ENCODE assay signal across 25 cellular contexts in genomic region chr7:22189230-22189629, GRCh38.
"Had no signal": no experiment of that assay in that cellular context is flagged by ENCODE, and none has a peak within 500 bp of the region (broad histone marks: within the 10 kb centered on the region; RNA-seq: fewer than 3 reads in every experiment).

No MANE protein-coding gene starts in this region.

- H3K27me3 ChIP-seq: cardiac muscle cell, esophagus squamous epithelium, gastrocnemius medialis, left lung, neutrophil, ovary, transverse colon, uterus had no signal

- H3K4me1 ChIP-seq: gastrocnemius medialis, transverse colon, uterus had no signal

- H3K9me3 Mint-ChIP-seq: activated naive CD4-positive, alpha-beta T cell treated with anti-CD3 and anti-CD28 coated beads, Interleukin-2, amount 10 ng/mL, durations not matched to agents 7 days and 5 days; activated T-cell treated with anti-CD3 and anti-CD28 coated beads, Interleukin-2, amount 50 U/mL, for 4 hours; effector memory CD8-positive, alpha-beta T cell; naive thymus-derived CD4-positive, alpha-beta T cell; stimulated activated naive CD8-positive, alpha-beta T cell treated with anti-CD3 and anti-CD28 coated beads, Interleukin-15, Interleukin-2, amounts not matched to agents 100 ng/mL and 50 ng/mL, for 24 hours had no signal

- H3K36me3 ChIP-seq: cardiac muscle cell, gastrocnemius medialis, neutrophil, ovary, uterus had no signal

- ATAC-seq: activated T-cell treated with anti-CD3 and anti-CD28 coated beads, Interleukin-2, amount 50 U/mL, for 4 hours; effector memory CD8-positive, alpha-beta T cell; gastrocnemius medialis; left lung; naive thymus-derived CD4-positive, alpha-beta T cell; right cardiac atrium had no signal

- H3K36me3 Mint-ChIP-seq: activated naive CD4-positive, alpha-beta T cell treated with anti-CD3 and anti-CD28 coated beads, Interleukin-2, amount 10 ng/mL, durations not matched to agents 7 days and 5 days; naive thymus-derived CD4-positive, alpha-beta T cell had no signal

- H3K27ac ChIP-seq: cardiac muscle cell, esophagus squamous epithelium, gastrocnemius medialis, left lung, neutrophil, ovary, transverse colon, uterus had no signal

- H3K4me1 Mint-ChIP-seq: activated naive CD4-positive, alpha-beta T cell treated with anti-CD3 and anti-CD28 coated beads, Interleukin-2, amount 10 ng/mL, durations not matched to agents 7 days and 5 days; naive thymus-derived CD4-positive, alpha-beta T cell had no signal

- DNase-seq: activated CD4-positive, alpha-beta T cell treated with anti-CD3 and anti-CD28 coated beads for 4 hours; activated CD4-positive, alpha-beta T cell treated with anti-CD3 and anti-CD28 coated beads, Interleukin-2, amount 50 U/mL, for 48 hours; activated CD4-positive, CD25-positive, alpha-beta regulatory T cell; activated CD8-positive, alpha-beta memory T cell treated with anti-CD3 and anti-CD28 coated beads, Interleukin-2, amount 50 U/mL, for 48 hours; activated naive CD4-positive, alpha-beta T cell treated with anti-CD3 and anti-CD28 coated beads, Interleukin-2, amount 10 ng/mL, durations not matched to agents 7 days and 5 days; activated T-cell treated with anti-CD3 and anti-CD28 coated beads, Interleukin-2, amount 50 U/mL, for 4 hours; amygdala; dermis blood vessel endothelial cell; effector memory CD8-positive, alpha-beta T cell; esophagus squamous epithelium; gastrocnemius medialis; head of caudate nucleus; hypothalamus; left lung; naive thymus-derived CD4-positive, alpha-beta T cell; ovary; right cardiac atrium; stimulated activated CD4-positive, alpha-beta T cell treated with anti-CD3 and anti-CD28 coated beads, Interleukin-1b, Interleukin-23, amount 100 ng/mL, for 48 hours; T1000; transverse colon; uterus had no signal

- H3K4me3 ChIP-seq: cardiac muscle cell, esophagus squamous epithelium, gastrocnemius medialis, left lung, lung, ovary, transverse colon, uterus had no signal

- H3K4me3 Mint-ChIP-seq: activated naive CD4-positive, alpha-beta T cell treated with anti-CD3 and anti-CD28 coated beads, Interleukin-2, amount 10 ng/mL, durations not matched to agents 7 days and 5 days; activated T-cell treated with anti-CD3 and anti-CD28 coated beads, Interleukin-2, amount 50 U/mL, for 4 hours; effector memory CD8-positive, alpha-beta T cell; naive thymus-derived CD4-positive, alpha-beta T cell; stimulated activated naive CD8-positive, alpha-beta T cell treated with anti-CD3 and anti-CD28 coated beads, Interleukin-15, Interleukin-2, amounts not matched to agents 100 ng/mL and 50 ng/mL, for 24 hours had no signal

- H3K27ac Mint-ChIP-seq: activated naive CD4-positive, alpha-beta T cell treated with anti-CD3 and anti-CD28 coated beads, Interleukin-2, amount 10 ng/mL, durations not matched to agents 7 days and 5 days; effector memory CD8-positive, alpha-beta T cell; naive thymus-derived CD4-positive, alpha-beta T cell; stimulated activated naive CD8-positive, alpha-beta T cell treated with anti-CD3 and anti-CD28 coated beads, Interleukin-15, Interleukin-2, amounts not matched to agents 100 ng/mL and 50 ng/mL, for 24 hours had no signal

- H3K9me3 ChIP-seq: esophagus squamous epithelium, gastrocnemius medialis, left lung, neutrophil, ovary, transverse colon, uterus had no signal
